ENCODE assay signal across 7 cellular contexts in genomic region chrX:48540480-48540879, GRCh38. TPM values are rescaled to one million over a fixed set of nuclear protein-coding genes. Genes with fewer than 3 reads are reported as not detected.
A peak's percentile ranks its signal among the peaks of the same experiment; 100 is the strongest.
DNase-seq lines count a peak whose midpoint lies in the region; ATAC-seq, FAIRE-seq and TF ChIP-seq lines count a peak whose summit lies in the region.
"Had no signal": no experiment of that assay in that cellular context is flagged by ENCODE, and none has a peak within 500 bp of the region (broad histone marks: within the 10 kb centered on the region; RNA-seq: fewer than 3 reads in every experiment).

No MANE protein-coding gene starts in this region.

- no peak for FAIRE-seq in astrocyte (lab: Jason Lieb, UNC)

- no peak overlapping the region for H3K27ac ChIP-seq in GM23338 (ENCODE audit: low read depth)
- H3K27ac ChIP-seq in astrocyte (ENCODE audit: low read depth, low read length), result no peak overlapping the region
- no peak overlapping the region for H3K27ac ChIP-seq in neural progenitor cell

- H3K27ac Mint-ChIP-seq in GM23338 (no peak overlapping the region), astrocyte (ENCODE audit: unreplicated experiment) (peak overlapping the region; percentile 87), neural progenitor cell (no peak overlapping the region)

- H3K36me3 Mint-ChIP-seq in GM23338 (ENCODE audit: low read depth), result peaks cover 6% of the 10 kb centered on the region; the same call in 1 of the 3 replicates
- H3K36me3 Mint-ChIP-seq in astrocyte (ENCODE audit: low read depth, unreplicated experiment), result no peaks in the 10 kb centered on the region
- H3K36me3 Mint-ChIP-seq in neural progenitor cell, result peaks cover 2% of the 10 kb centered on the region

- TF ChIP-seq CTCF in GM23338 (conservative IDR thresholded peaks at IDR 0.05; ENCODE audit: low read depth in 2 of 2) (no peak), astrocyte (IDR thresholded peaks at IDR 0.05; ENCODE audit: insufficient read depth, low read depth, low read length) (no peak), neural progenitor cell (IDR thresholded peaks at IDR 0.05) (no peak)

- peak overlapping the region; percentile 71 for H3K4me2 ChIP-seq in GM23338
- peak overlapping the region; percentile 86 for H3K4me2 ChIP-seq in astrocyte (ENCODE audit: low read length)
- peak overlapping the region; percentile 66 for H3K4me2 ChIP-seq in neural progenitor cell

- peak overlapping the region; percentile 90 for H3K4me3 Mint-ChIP-seq in GM23338
- H3K4me3 Mint-ChIP-seq in astrocyte (ENCODE audit: unreplicated experiment), result peak overlapping the region; percentile 93
- H3K4me3 Mint-ChIP-seq in neural progenitor cell, result peak overlapping the region; percentile 87

- H3K36me3 ChIP-seq in GM23338 (ENCODE audit: insufficient read depth) (no peaks in the 10 kb centered on the region), astrocyte (ENCODE audit: insufficient read depth, low read length) (no peaks in the 10 kb centered on the region), neural progenitor cell (no peaks in the 10 kb centered on the region)

- peaks cover 6% of the 10 kb centered on the region for H3K4me1 Mint-ChIP-seq in GM23338
- H3K4me1 Mint-ChIP-seq in astrocyte (ENCODE audit: low read depth, unreplicated experiment), result peaks cover 8% of the 10 kb centered on the region
- H3K4me1 Mint-ChIP-seq in neural progenitor cell, result peaks cover 7% of the 10 kb centered on the region

- H4K20me1 ChIP-seq in GM23338 (replicated peaks; ENCODE audit: insufficient read depth), result no peaks in the 10 kb centered on the region
- peaks cover 6% of the 10 kb centered on the region for H4K20me1 ChIP-seq in astrocyte (ENCODE audit: insufficient read depth, low read length)
- H4K20me1 ChIP-seq in neural progenitor cell (ENCODE audit: low read depth), result no peaks in the 10 kb centered on the region

- no peaks in the 10 kb centered on the region for H3K9me2 ChIP-seq in GM23338 (ENCODE audit: insufficient read depth)

- peak overlapping the region; percentile 90 for H3K9ac ChIP-seq in astrocyte (ENCODE audit: low read length)
- H3K9ac ChIP-seq in neural progenitor cell, result no peak overlapping the region

- H3K9me3 Mint-ChIP-seq in GM23338 (no peaks in the 10 kb centered on the region), astrocyte (ENCODE audit: unreplicated experiment) (no peaks in the 10 kb centered on the region), neural progenitor cell (peaks cover 9% of the 10 kb centered on the region)

- H3K27me3 Mint-ChIP-seq in GM23338 (ENCODE audit: insufficient read depth, low read depth, poor library complexity) (no peaks in the 10 kb centered on the region), astrocyte (ENCODE audit: low read depth, unreplicated experiment) (no peaks in the 10 kb centered on the region), neural progenitor cell (ENCODE audit: insufficient read depth, low read depth) (peaks cover 5% of the 10 kb centered on the region)

- H3K9me3 ChIP-seq in astrocyte (ENCODE audit: insufficient read depth, low read depth, low read length) (no peaks in the 10 kb centered on the region), neural progenitor cell (ENCODE audit: low read depth) (no peaks in the 10 kb centered on the region)

- H3K79me2 ChIP-seq in GM23338 (replicated peaks; ENCODE audit: insufficient read depth), result no peaks in the 10 kb centered on the region
- H3K79me2 ChIP-seq in astrocyte (ENCODE audit: insufficient read depth, low read length), result peaks cover 22% of the 10 kb centered on the region
- H3K79me2 ChIP-seq in neural progenitor cell (ENCODE audit: low read depth), result peaks cover 6% of the 10 kb centered on the region

- no peak for ATAC-seq in GM23338

- H3K27me3 ChIP-seq in GM23338 (ENCODE audit: insufficient read depth) (no peaks in the 10 kb centered on the region), astrocyte (ENCODE audit: insufficient read depth, low read length) (no peaks in the 10 kb centered on the region), neural progenitor cell (no peaks in the 10 kb centered on the region)

- H2AFZ ChIP-seq in GM23338, result no peak overlapping the region
- H2AFZ ChIP-seq in astrocyte (ENCODE audit: low read depth, low read length), result no peak overlapping the region
- no peak overlapping the region for H2AFZ ChIP-seq in neural progenitor cell (replicated peaks)

- no peaks in the 10 kb centered on the region for H3F3A ChIP-seq in GM23338 (replicated peaks; ENCODE audit: low read depth)
- peaks cover 3% of the 10 kb centered on the region for H3F3A ChIP-seq in neural progenitor cell (ENCODE audit: low read depth)

- H3K4me3 ChIP-seq in GM23338 (peak overlapping the region; percentile 61; the same call in 1 of the 2 replicates), astrocyte (ENCODE audit: insufficient read depth, low read depth, low read length) (peak overlapping the region; percentile 71), neural progenitor cell (peak overlapping the region; percentile 56)

- DNase-seq in GM23338 (ENCODE audit: low spot score) (no peak), astrocyte (ENCODE audit: low read depth) (no peak), neural progenitor cell (ENCODE audit: low spot score) (peak; percentile 2), GDM1 (lab: John Stamatoyannopoulos, UW) (no peak), cerebellar nuclear complex (lab: John Stamatoyannopoulos, UW) (no peak), islet precursor cell (no peak)
- DNase-seq: HCEC 1CT had no signal

- H3K4me1 ChIP-seq in GM23338 (ENCODE audit: insufficient read depth) (no peaks in the 10 kb centered on the region; the same call in 1 of the 2 replicates), astrocyte (ENCODE audit: insufficient read depth, low read length) (peaks cover 6% of the 10 kb centered on the region), neural progenitor cell (no peaks in the 10 kb centered on the region)

TF ChIP-seq in GM23338, 12 proteins besides CTCF, POLR2A, EP300 and RAD21:
- TF ChIP-seq EZH2phosphoT487 (IDR thresholded peaks at IDR 0.05; ENCODE audit: unreplicated experiment) (no peak), CREB1 (CRISPR knock-in tag; IDR thresholded peaks at IDR 0.05; ENCODE audit: low read depth) (no peak), ETS1 (IDR thresholded peaks at IDR 0.05) (no peak), EZH2 (IDR thresholded peaks at IDR 0.05; ENCODE audit: low read depth, unreplicated experiment) (no peak)

RNA-seq across cellular contexts. Expression of gene TBC1D25, which starts 1.0 kb away (rescaled TPM):
- 4.5 TPM in 2 replicates for total RNA-seq in GM23338 (2014; rRNA removed; shearing (Covaris generic))
- 1.9 and 2.1 TPM in 2 replicates for polyA plus RNA-seq in GM23338 (2016; fragmentation: Nextera tagmentation; extraction: Ambion mirVana)
- total RNA-seq in astrocyte (13.1 and 13.6 TPM in 2 replicates), neural progenitor cell (ENCODE audit: low replicate concordance) (1.5 and 3.1 TPM in 2 replicates)

RNA-seq across cellular contexts. Expression of gene EBP, which starts 18.9 kb away (rescaled TPM):
- 126 and 128 TPM in 2 replicates for total RNA-seq in GM23338 (2014; rRNA removed; shearing (Covaris generic))
- 169 and 176 TPM in 2 replicates for polyA plus RNA-seq in GM23338 (2016; fragmentation: Nextera tagmentation; extraction: Ambion mirVana)
- total RNA-seq in astrocyte (50.0 and 66.0 TPM in 2 replicates), neural progenitor cell (ENCODE audit: low replicate concordance) (74.6 and 95.4 TPM in 2 replicates)

RNA-seq across cellular contexts. Expression of gene PORCN, which starts 31.7 kb away (rescaled TPM):
- total RNA-seq in GM23338 (2014; rRNA removed; shearing (Covaris generic)), result 14.1 and 28.5 TPM in 2 replicates
- polyA plus RNA-seq in GM23338 (2016; fragmentation: Nextera tagmentation; extraction: Ambion mirVana), result 19.4 and 22.3 TPM in 2 replicates
- 30.3 and 30.5 TPM in 2 replicates for total RNA-seq in astrocyte
- 10.8 and 21.2 TPM in 2 replicates for total RNA-seq in neural progenitor cell (ENCODE audit: low replicate concordance)

RNA-seq across cellular contexts. Expression of gene RBM3, which starts 33.8 kb away (rescaled TPM):
- total RNA-seq in GM23338 (2014; rRNA removed; shearing (Covaris generic)), result 103 and 114 TPM in 2 replicates
- 71.8 and 77.5 TPM in 2 replicates for polyA plus RNA-seq in GM23338 (2016; fragmentation: Nextera tagmentation; extraction: Ambion mirVana)
- total RNA-seq in astrocyte (264 and 265 TPM in 2 replicates), neural progenitor cell (ENCODE audit: low replicate concordance) (101 and 130 TPM in 2 replicates)

RNA-seq across cellular contexts. Expression of gene WDR13, which starts 56.8 kb away (rescaled TPM):
- 24.2 and 34.9 TPM in 2 replicates for total RNA-seq in GM23338 (2014; rRNA removed; shearing (Covaris generic))
- 19.3 and 24.9 TPM in 2 replicates for polyA plus RNA-seq in GM23338 (2016; fragmentation: Nextera tagmentation; extraction: Ambion mirVana)
- total RNA-seq in astrocyte (63.4 and 65.4 TPM in 2 replicates), neural progenitor cell (ENCODE audit: low replicate concordance) (20.9 and 39.0 TPM in 2 replicates)
